ENCODE assay signal across 17 cellular contexts in genomic region chr3:81216192-81216591, GRCh38.
A peak's percentile ranks its signal among the peaks of the same experiment; 100 is the strongest.
DNase-seq lines count a peak whose midpoint lies in the region; TF ChIP-seq lines count a peak whose summit lies in the region.
"Had no signal": no experiment of that assay in that cellular context is flagged by ENCODE, and none has a peak within 500 bp of the region (broad histone marks: within the 10 kb centered on the region; RNA-seq: fewer than 3 reads in every experiment).

No MANE protein-coding gene starts in this region.

- H3K79me1 ChIP-seq in H9 (ENCODE audit: insufficient read depth, low read depth, low read length, poor library complexity, severe bottlenecking): no peaks in the 10 kb centered on the region

- H2AFZ ChIP-seq in GM23248: no peak overlapping the region
- H2AFZ ChIP-seq in osteoblast (ENCODE audit: low read length): peak overlapping the region; percentile 60
- no peak overlapping the region for H2AFZ ChIP-seq in H9 (ENCODE audit: low read length)

- no peak overlapping the region for H3T11ph ChIP-seq in H9 (ENCODE audit: low read length)

- no peaks in the 10 kb centered on the region for H3K79me2 ChIP-seq in GM23248 (ENCODE audit: insufficient read depth)
- H3K79me2 ChIP-seq in osteoblast (ENCODE audit: insufficient read depth, low read length): no peaks in the 10 kb centered on the region
- H3K79me2 ChIP-seq in H9 (ENCODE audit: insufficient read depth, low read length): no peaks in the 10 kb centered on the region

- WGBS in GM23248 (ENCODE audit: low coverage in 1 of 2, low lambda C conversion rate in 2 of 2, missing lambda C conversion rate in 2 of 2), 2 experiments: 21 to 26% methylated on average over 4 of the region's 4 CpGs
- WGBS in H9 (ENCODE audit: extremely low coverage, insufficient read length, low lambda C conversion rate): no CpG with 5 or more reads among the region's 4 CpGs

- no peaks in the 10 kb centered on the region for H3K23me2 ChIP-seq in H9 (ENCODE audit: insufficient read length, low read depth, low read length, poor library complexity, severe bottlenecking)

- H3K4me2 ChIP-seq in GM23248 (ENCODE audit: unreplicated experiment): peak overlapping the region; percentile 56
- peak overlapping the region; percentile 15 for H3K4me2 ChIP-seq in osteoblast (ENCODE audit: insufficient read depth, low read length)
- no peak overlapping the region for H3K4me2 ChIP-seq in H9 (ENCODE audit: insufficient read depth, insufficient read length, low read length)
- H3K4me2 ChIP-seq: BLaER1 treated with 17β-estradiol and CSF1 and Interleukin-3, amounts not matched to agents 10 nM and 100 nM had no signal

- H3K27me3 Mint-ChIP-seq in H9 (ENCODE audit: low read depth): no peaks in the 10 kb centered on the region
- H3K27me3 Mint-ChIP-seq: activated CD4-positive, alpha-beta memory T cell treated with anti-CD3 and anti-CD28 coated beads, Interleukin-2, amount 10 ng/mL, durations not matched to agents 7 days and 5 days had no signal

- H4K5ac ChIP-seq in H9 (ENCODE audit: insufficient read length, low read depth, low read length): no peak overlapping the region

- H3K9me3 ChIP-seq in GM23248 (ENCODE audit: low read depth) (no peaks in the 10 kb centered on the region), osteoblast (ENCODE audit: low read depth, low read length) (no peaks in the 10 kb centered on the region), H9 (ENCODE audit: control insufficient read depth, low read depth, low read length) (no peaks in the 10 kb centered on the region)
- H3K9me3 ChIP-seq: BLaER1 treated with 17β-estradiol and CSF1 and Interleukin-3, amounts not matched to agents 10 nM and 100 nM; prostate gland; SJSA1 had no signal

- H3K27ac ChIP-seq in GM23248 (no peak overlapping the region), osteoblast (ENCODE audit: low read depth, low read length) (peak overlapping the region; percentile 26), H9 (ENCODE audit: insufficient read length, low read depth, low read length) (no peak overlapping the region)
- H3K27ac ChIP-seq: BLaER1 treated with 17β-estradiol and CSF1 and Interleukin-3, amounts not matched to agents 10 nM and 100 nM; prostate gland; SJSA1 had no signal

- no peak overlapping the region for H3K27ac Mint-ChIP-seq in H9
- H3K27ac Mint-ChIP-seq: activated CD4-positive, alpha-beta memory T cell treated with anti-CD3 and anti-CD28 coated beads, Interleukin-2, amount 10 ng/mL, durations not matched to agents 7 days and 5 days; activated T-helper 1 cell treated with anti-CD3 and anti-CD28 coated beads, Interleukin-12 subunit alpha, Interleukin-12 subunit beta, Interleukin-2, Interleukin-4 antibody, amounts not matched to agents 30 ng/mL and 10 ng/mL and 1 ng/mL, durations not matched to agents 14 hours and 24 hours and 36 hours had no signal

- no peak overlapping the region for H3K4ac ChIP-seq in H9 (ENCODE audit: low read depth, low read length)

- H3K4me3 Mint-ChIP-seq in H9: no peak overlapping the region
- H3K4me3 Mint-ChIP-seq: activated CD4-positive, alpha-beta memory T cell treated with anti-CD3 and anti-CD28 coated beads, Interleukin-2, amount 10 ng/mL, durations not matched to agents 7 days and 5 days; activated T-helper 1 cell treated with anti-CD3 and anti-CD28 coated beads, Interleukin-12 subunit alpha, Interleukin-12 subunit beta, Interleukin-2, Interleukin-4 antibody, amounts not matched to agents 30 ng/mL and 10 ng/mL and 1 ng/mL, durations not matched to agents 14 hours and 24 hours and 36 hours had no signal

- H2BK12ac ChIP-seq in H9 (ENCODE audit: insufficient read length, low read depth, low read length): no peak overlapping the region

- H3K18ac ChIP-seq in H9 (ENCODE audit: insufficient read length, low read depth, low read length): no peak overlapping the region

- H3K36me3 ChIP-seq in GM23248 (ENCODE audit: low read depth): no peaks in the 10 kb centered on the region
- H3K36me3 ChIP-seq in osteoblast (ENCODE audit: insufficient read depth, low read length): no peaks in the 10 kb centered on the region
- H3K36me3 ChIP-seq: BLaER1 treated with 17β-estradiol and CSF1 and Interleukin-3, amounts not matched to agents 10 nM and 100 nM; prostate gland; SJSA1 had no signal

- H3K36me3 Mint-ChIP-seq in H9 (ENCODE audit: insufficient read depth in 1 of 3, low read depth in 3 of 3): no peaks in the 10 kb centered on the region

- DNase-seq in GM23248 (peak; percentile 70), SK-N-DZ (ENCODE audit: low spot score) (peak; percentile 44), fibroblast of gingiva (ENCODE audit: low read depth) (peak; percentile 58), osteoblast (ENCODE audit: insufficient read length, low spot score, missing footprints) (no peak), NCI-H510A (lab: John Stamatoyannopoulos, UW) (no peak), H9 (no peak), DMS153 (lab: John Stamatoyannopoulos, UW) (no peak)
- DNase-seq in central memory CD4-positive, alpha-beta T cell: no peak
- DNase-seq: activated CD4-positive, alpha-beta memory T cell treated with anti-CD3 and anti-CD28 coated beads, Interleukin-2, amount 10 ng/mL, durations not matched to agents 7 days and 5 days; DND-41; effector CD4-positive, alpha-beta T cell; kidney; NCI-H2081 treated with DMSO at 0.1 percent for 48 hours had no signal

- no peak overlapping the region for H2BK20ac ChIP-seq in H9 (ENCODE audit: low read depth, low read length, poor library complexity, severe bottlenecking)

- no peak overlapping the region for H4K8ac ChIP-seq in H9 (replicated peaks; ENCODE audit: insufficient read length, low read depth, low read length)

- TF ChIP-seq CTCF in osteoblast (IDR thresholded peaks at IDR 0.05; ENCODE audit: extremely low read depth, low read depth, low read length): no peak
- no peak for TF ChIP-seq CTCF in H9 (conservative IDR thresholded peaks at IDR 0.05)

- peaks cover 15% of the 10 kb centered on the region for H3F3A ChIP-seq in GM23248 (ENCODE audit: insufficient read depth)

- H2AK5ac ChIP-seq in H9 (ENCODE audit: insufficient read length, low read length): no peak overlapping the region

- no peaks in the 10 kb centered on the region for H3K27me3 ChIP-seq in GM23248 (replicated peaks; ENCODE audit: insufficient read depth)
- H3K27me3 ChIP-seq in osteoblast (ENCODE audit: insufficient read depth, low read length): no peaks in the 10 kb centered on the region
- no peaks in the 10 kb centered on the region for H3K27me3 ChIP-seq in H9 (ENCODE audit: insufficient read depth, low read length)
- H3K27me3 ChIP-seq: BLaER1 treated with 17β-estradiol and CSF1 and Interleukin-3, amounts not matched to agents 10 nM and 100 nM; SJSA1 had no signal

- H3K56ac ChIP-seq in H9 (ENCODE audit: insufficient read length, low read depth, low read length): no peak overlapping the region

- H3K23ac ChIP-seq in H9 (ENCODE audit: insufficient read length, low read depth, low read length): no peak overlapping the region

- H3K4me3 ChIP-seq in GM23248: no peak overlapping the region
- no peak overlapping the region for H3K4me3 ChIP-seq in osteoblast (ENCODE audit: insufficient read depth, low read length)
- H3K4me3 ChIP-seq: BLaER1 treated with 17β-estradiol and CSF1 and Interleukin-3, amounts not matched to agents 10 nM and 100 nM; prostate gland; SJSA1 had no signal

- H4K91ac ChIP-seq in H9 (ENCODE audit: insufficient read length, low read depth, low read length): no peak overlapping the region

- H2BK15ac ChIP-seq in H9 (ENCODE audit: low read depth, low read length): no peak overlapping the region

- in situ Hi-C loops in GM23248 (cut with MboI): no loop called here

- H2BK120ac ChIP-seq in H9 (ENCODE audit: low read depth, low read length, poor library complexity, severe bottlenecking): no peak overlapping the region

- no peaks in the 10 kb centered on the region for H3K4me1 Mint-ChIP-seq in H9
- H3K4me1 Mint-ChIP-seq: activated CD4-positive, alpha-beta memory T cell treated with anti-CD3 and anti-CD28 coated beads, Interleukin-2, amount 10 ng/mL, durations not matched to agents 7 days and 5 days had no signal

- H2BK5ac ChIP-seq in H9 (ENCODE audit: insufficient read length, low read length): no peak overlapping the region

- no peaks in the 10 kb centered on the region for H4K20me1 ChIP-seq in GM23248 (ENCODE audit: insufficient read depth)
- H4K20me1 ChIP-seq in osteoblast (ENCODE audit: insufficient read depth, low read length): no peaks in the 10 kb centered on the region
- no peaks in the 10 kb centered on the region for H4K20me1 ChIP-seq in H9 (ENCODE audit: control insufficient read depth, insufficient read depth, insufficient read length)
- H4K20me1 ChIP-seq: BLaER1 treated with 17β-estradiol and CSF1 and Interleukin-3, amounts not matched to agents 10 nM and 100 nM had no signal

- no peaks in the 10 kb centered on the region for H3K9me3 Mint-ChIP-seq in H9
- H3K9me3 Mint-ChIP-seq: activated CD4-positive, alpha-beta memory T cell treated with anti-CD3 and anti-CD28 coated beads, Interleukin-2, amount 10 ng/mL, durations not matched to agents 7 days and 5 days; activated T-helper 1 cell treated with anti-CD3 and anti-CD28 coated beads, Interleukin-12 subunit alpha, Interleukin-12 subunit beta, Interleukin-2, Interleukin-4 antibody, amounts not matched to agents 30 ng/mL and 10 ng/mL and 1 ng/mL, durations not matched to agents 14 hours and 24 hours and 36 hours had no signal

- H3K4me1 ChIP-seq in GM23248 (ENCODE audit: insufficient read depth) (peaks cover 32% of the 10 kb centered on the region), osteoblast (ENCODE audit: insufficient read depth, low read length) (peaks cover 12% of the 10 kb centered on the region), H9 (ENCODE audit: insufficient read depth, low read length) (no peaks in the 10 kb centered on the region)
- H3K4me1 ChIP-seq: BLaER1 treated with 17β-estradiol and CSF1 and Interleukin-3, amounts not matched to agents 10 nM and 100 nM; prostate gland; SJSA1 had no signal

- H3K14ac ChIP-seq in H9 (ENCODE audit: insufficient read depth, low read length): no peak overlapping the region

- H3K9ac ChIP-seq in GM23248 (no peak overlapping the region), H9 (ENCODE audit: extremely low read depth, insufficient read length, low read length) (no peak overlapping the region)
- H3K9ac ChIP-seq: BLaER1 treated with 17β-estradiol and CSF1 and Interleukin-3, amounts not matched to agents 10 nM and 100 nM had no signal

- no peaks in the 10 kb centered on the region for H3K9me2 ChIP-seq in GM23248 (ENCODE audit: insufficient read depth)

Comparison
In these comparisons a context has a peak if more than half of its experiments do, and no peak if none do; other contexts are left out.
1. DNase-seq: peak in GM23248 (single experiment), SK-N-DZ (single experiment) and fibroblast of gingiva (single experiment); none in osteoblast (single experiment), NCI-H510A (single experiment), central memory CD4-positive, alpha-beta T cell (single experiment), H9 (single experiment) and DMS153 (single experiment).